In the genomic region with DNA sequence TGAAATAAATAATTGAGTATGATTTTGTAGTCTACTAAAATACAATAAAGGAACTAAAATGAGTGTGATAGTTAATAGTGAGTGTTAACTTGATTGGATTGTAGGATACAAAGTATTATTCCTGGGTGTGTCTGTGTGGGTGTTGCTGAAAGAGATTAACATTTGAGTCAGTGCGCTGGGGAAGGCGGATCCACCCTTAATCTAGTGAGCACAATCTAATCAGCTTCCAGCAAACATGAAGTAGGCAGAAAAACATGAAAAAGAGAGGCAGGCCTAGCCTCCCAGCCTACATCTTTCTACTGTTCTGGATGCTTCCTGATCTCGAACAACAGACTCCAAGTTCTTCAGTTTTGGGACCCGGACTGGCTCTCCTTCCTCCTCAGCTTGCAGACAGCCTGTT, we compare ENCODE assay signal across 1 cellular context.
TF ChIP-seq lines count a peak whose summit lies in the region.

No MANE protein-coding gene starts in this region.

TF ChIP-seq in K562, 482 proteins besides CTCF, POLR2A, EP300 and RAD21 (continued from another document and continues in another):
- TF ChIP-seq, protein P1, sequence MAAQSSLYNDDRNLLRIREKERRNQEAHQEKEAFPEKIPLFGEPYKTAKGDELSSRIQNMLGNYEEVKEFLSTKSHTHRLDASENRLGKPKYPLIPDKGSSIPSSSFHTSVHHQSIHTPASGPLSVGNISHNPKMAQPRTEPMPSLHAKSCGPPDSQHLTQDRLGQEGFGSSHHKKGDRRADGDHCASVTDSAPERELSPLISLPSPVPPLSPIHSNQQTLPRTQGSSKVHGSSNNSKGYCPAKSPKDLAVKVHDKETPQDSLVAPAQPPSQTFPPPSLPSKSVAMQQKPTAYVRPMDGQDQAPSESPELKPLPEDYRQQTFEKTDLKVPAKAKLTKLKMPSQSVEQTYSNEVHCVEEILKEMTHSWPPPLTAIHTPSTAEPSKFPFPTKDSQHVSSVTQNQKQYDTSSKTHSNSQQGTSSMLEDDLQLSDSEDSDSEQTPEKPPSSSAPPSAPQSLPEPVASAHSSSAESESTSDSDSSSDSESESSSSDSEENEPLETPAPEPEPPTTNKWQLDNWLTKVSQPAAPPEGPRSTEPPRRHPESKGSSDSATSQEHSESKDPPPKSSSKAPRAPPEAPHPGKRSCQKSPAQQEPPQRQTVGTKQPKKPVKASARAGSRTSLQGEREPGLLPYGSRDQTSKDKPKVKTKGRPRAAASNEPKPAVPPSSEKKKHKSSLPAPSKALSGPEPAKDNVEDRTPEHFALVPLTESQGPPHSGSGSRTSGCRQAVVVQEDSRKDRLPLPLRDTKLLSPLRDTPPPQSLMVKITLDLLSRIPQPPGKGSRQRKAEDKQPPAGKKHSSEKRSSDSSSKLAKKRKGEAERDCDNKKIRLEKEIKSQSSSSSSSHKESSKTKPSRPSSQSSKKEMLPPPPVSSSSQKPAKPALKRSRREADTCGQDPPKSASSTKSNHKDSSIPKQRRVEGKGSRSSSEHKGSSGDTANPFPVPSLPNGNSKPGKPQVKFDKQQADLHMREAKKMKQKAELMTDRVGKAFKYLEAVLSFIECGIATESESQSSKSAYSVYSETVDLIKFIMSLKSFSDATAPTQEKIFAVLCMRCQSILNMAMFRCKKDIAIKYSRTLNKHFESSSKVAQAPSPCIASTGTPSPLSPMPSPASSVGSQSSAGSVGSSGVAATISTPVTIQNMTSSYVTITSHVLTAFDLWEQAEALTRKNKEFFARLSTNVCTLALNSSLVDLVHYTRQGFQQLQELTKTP (IDR thresholded peaks at IDR 0.05; ENCODE audit: low read depth in 1 of 2, partially characterized antibody in 2 of 2) = no peak
- no peak for TF ChIP-seq COPS2 (conservative IDR thresholded peaks at IDR 0.05)
- peak; percentile 58; the same call in 1 of the 2 replicates for TF ChIP-seq NFE2 (IDR thresholded peaks at IDR 0.05; ENCODE audit: low read depth)
- no peak for TF ChIP-seq HNRNPK (IDR thresholded peaks at IDR 0.05; ENCODE audit: low read depth, low read length, poor library complexity, severe bottlenecking)
- no peak for TF ChIP-seq ZNF586 (CRISPR knock-in tag; conservative IDR thresholded peaks at IDR 0.05)
- no peak for TF ChIP-seq BACH1 (tag; IDR thresholded peaks at IDR 0.05)
- no peak for TF ChIP-seq ZNF274 (IDR thresholded peaks at IDR 0.05; ENCODE audit: borderline replicate concordance, low read depth, low read length)
- TF ChIP-seq ZFX (CRISPR knock-in tag; IDR thresholded peaks at IDR 0.05) = no peak
- TF ChIP-seq, protein P2, sequence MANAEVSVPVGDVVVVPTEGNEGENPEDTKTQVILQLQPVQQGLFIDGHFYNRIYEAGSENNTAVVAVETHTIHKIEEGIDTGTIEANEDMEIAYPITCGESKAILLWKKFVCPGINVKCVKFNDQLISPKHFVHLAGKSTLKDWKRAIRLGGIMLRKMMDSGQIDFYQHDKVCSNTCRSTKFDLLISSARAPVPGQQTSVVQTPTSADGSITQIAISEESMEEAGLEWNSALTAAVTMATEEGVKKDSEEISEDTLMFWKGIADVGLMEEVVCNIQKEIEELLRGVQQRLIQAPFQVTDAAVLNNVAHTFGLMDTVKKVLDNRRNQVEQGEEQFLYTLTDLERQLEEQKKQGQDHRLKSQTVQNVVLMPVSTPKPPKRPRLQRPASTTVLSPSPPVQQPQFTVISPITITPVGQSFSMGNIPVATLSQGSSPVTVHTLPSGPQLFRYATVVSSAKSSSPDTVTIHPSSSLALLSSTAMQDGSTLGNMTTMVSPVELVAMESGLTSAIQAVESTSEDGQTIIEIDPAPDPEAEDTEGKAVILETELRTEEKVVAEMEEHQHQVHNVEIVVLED (CRISPR knock-in tag; IDR thresholded peaks at IDR 0.05) = no peak
- TF ChIP-seq, protein P3, sequence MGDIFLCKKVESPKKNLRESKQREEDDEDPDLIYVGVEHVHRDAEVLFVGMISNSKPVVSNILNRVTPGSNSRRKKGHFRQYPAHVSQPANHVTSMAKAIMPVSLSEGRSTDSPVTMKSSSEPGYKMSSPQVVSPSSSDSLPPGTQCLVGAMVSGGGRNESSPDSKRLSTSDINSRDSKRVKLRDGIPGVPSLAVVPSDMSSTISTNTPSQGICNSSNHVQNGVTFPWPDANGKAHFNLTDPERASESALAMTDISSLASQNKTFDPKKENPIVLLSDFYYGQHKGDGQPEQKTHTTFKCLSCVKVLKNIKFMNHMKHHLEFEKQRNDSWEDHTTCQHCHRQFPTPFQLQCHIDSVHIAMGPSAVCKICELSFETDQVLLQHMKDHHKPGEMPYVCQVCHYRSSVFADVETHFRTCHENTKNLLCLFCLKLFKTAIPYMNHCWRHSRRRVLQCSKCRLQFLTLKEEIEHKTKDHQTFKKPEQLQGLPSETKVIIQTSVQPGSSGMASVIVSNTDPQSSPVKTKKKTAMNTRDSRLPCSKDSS (IDR thresholded peaks at IDR 0.05; ENCODE audit: low read depth, partially characterized antibody) = no peak
- TF ChIP-seq, protein P4, sequence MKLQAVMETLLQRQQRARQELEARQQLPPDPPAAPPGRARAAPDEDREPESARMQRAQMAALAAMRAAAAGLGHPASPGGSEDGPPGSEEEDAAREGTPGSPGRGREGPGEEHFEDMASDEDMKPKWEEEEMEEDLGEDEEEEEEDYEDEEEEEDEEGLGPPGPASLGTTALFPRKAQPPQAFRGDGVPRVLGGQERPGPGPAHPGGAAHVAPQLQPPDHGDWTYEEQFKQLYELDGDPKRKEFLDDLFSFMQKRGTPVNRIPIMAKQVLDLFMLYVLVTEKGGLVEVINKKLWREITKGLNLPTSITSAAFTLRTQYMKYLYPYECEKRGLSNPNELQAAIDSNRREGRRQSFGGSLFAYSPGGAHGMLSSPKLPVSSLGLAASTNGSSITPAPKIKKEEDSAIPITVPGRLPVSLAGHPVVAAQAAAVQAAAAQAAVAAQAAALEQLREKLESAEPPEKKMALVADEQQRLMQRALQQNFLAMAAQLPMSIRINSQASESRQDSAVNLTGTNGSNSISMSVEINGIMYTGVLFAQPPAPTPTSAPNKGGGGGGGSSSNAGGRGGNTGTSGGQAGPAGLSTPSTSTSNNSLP (IDR thresholded peaks at IDR 0.05; ENCODE audit: borderline replicate concordance, low read depth, low read length) = peak; percentile 87; the same call in 1 of the 2 replicates
- TF ChIP-seq CEBPG (CRISPR knock-in tag; IDR thresholded peaks at IDR 0.05) = no peak
- TF ChIP-seq CEBPG (tag; conservative IDR thresholded peaks at IDR 0.05 in 1 of 2, IDR thresholded peaks at IDR 0.05 in 1 of 2) = no peak
- no peak for TF ChIP-seq ZC3H4 (CRISPR knock-in tag; IDR thresholded peaks at IDR 0.05; ENCODE audit: borderline replicate concordance)
- no peak for TF ChIP-seq ZNF253 (CRISPR knock-in tag; conservative IDR thresholded peaks at IDR 0.05)
- 0 out of 2 replicates have a peak, but pooled peaks have one; percentile 17 for TF ChIP-seq SOX6 (IDR thresholded peaks at IDR 0.05)
- no peak for TF ChIP-seq ZNF263 (CRISPR knock-in tag; IDR thresholded peaks at IDR 0.05; ENCODE audit: borderline replicate concordance)
- no peak for TF ChIP-seq BDP1 (IDR thresholded peaks at IDR 0.05; ENCODE audit: insufficient read depth, insufficient read length)
- no peak for TF ChIP-seq ZNF436 (CRISPR knock-in tag; IDR thresholded peaks at IDR 0.05)
- peak; percentile 30 for TF ChIP-seq CCNT2 (IDR thresholded peaks at IDR 0.05; ENCODE audit: borderline replicate concordance, extremely low read depth, insufficient read length, low read depth, low read length)
- no peak for TF ChIP-seq ERF (CRISPR knock-in tag; IDR thresholded peaks at IDR 0.05)
- no peak for TF ChIP-seq ZNF175 (CRISPR knock-in tag; IDR thresholded peaks at IDR 0.05; ENCODE audit: low read depth)
- no peak for TF ChIP-seq TCF3 (CRISPR knock-in tag; IDR thresholded peaks at IDR 0.05)
- TF ChIP-seq, protein P5, sequence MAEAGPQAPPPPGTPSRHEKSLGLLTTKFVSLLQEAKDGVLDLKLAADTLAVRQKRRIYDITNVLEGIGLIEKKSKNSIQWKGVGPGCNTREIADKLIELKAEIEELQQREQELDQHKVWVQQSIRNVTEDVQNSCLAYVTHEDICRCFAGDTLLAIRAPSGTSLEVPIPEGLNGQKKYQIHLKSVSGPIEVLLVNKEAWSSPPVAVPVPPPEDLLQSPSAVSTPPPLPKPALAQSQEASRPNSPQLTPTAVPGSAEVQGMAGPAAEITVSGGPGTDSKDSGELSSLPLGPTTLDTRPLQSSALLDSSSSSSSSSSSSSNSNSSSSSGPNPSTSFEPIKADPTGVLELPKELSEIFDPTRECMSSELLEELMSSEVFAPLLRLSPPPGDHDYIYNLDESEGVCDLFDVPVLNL (CRISPR knock-in tag; IDR thresholded peaks at IDR 0.05; ENCODE audit: low read depth) = no peak
- TF ChIP-seq, protein P6, sequence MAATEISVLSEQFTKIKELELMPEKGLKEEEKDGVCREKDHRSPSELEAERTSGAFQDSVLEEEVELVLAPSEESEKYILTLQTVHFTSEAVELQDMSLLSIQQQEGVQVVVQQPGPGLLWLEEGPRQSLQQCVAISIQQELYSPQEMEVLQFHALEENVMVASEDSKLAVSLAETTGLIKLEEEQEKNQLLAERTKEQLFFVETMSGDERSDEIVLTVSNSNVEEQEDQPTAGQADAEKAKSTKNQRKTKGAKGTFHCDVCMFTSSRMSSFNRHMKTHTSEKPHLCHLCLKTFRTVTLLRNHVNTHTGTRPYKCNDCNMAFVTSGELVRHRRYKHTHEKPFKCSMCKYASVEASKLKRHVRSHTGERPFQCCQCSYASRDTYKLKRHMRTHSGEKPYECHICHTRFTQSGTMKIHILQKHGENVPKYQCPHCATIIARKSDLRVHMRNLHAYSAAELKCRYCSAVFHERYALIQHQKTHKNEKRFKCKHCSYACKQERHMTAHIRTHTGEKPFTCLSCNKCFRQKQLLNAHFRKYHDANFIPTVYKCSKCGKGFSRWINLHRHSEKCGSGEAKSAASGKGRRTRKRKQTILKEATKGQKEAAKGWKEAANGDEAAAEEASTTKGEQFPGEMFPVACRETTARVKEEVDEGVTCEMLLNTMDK (IDR thresholded peaks at IDR 0.05; ENCODE audit: borderline replicate concordance, insufficient read depth, low read depth, low read length, poor library complexity, severe bottlenecking) = no peak
- no peak for TF ChIP-seq ZNF140 (CRISPR knock-in tag; IDR thresholded peaks at IDR 0.05)
- peak; percentile 64 for TF ChIP-seq NCOR1 (IDR thresholded peaks at IDR 0.05)
- TF ChIP-seq HMG20B (CRISPR knock-in tag; IDR thresholded peaks at IDR 0.05) = no peak
- no peak for TF ChIP-seq XRCC4 (IDR thresholded peaks at IDR 0.05; ENCODE audit: extremely low read depth, insufficient read depth, insufficient read length)
- TF ChIP-seq, protein P7, sequence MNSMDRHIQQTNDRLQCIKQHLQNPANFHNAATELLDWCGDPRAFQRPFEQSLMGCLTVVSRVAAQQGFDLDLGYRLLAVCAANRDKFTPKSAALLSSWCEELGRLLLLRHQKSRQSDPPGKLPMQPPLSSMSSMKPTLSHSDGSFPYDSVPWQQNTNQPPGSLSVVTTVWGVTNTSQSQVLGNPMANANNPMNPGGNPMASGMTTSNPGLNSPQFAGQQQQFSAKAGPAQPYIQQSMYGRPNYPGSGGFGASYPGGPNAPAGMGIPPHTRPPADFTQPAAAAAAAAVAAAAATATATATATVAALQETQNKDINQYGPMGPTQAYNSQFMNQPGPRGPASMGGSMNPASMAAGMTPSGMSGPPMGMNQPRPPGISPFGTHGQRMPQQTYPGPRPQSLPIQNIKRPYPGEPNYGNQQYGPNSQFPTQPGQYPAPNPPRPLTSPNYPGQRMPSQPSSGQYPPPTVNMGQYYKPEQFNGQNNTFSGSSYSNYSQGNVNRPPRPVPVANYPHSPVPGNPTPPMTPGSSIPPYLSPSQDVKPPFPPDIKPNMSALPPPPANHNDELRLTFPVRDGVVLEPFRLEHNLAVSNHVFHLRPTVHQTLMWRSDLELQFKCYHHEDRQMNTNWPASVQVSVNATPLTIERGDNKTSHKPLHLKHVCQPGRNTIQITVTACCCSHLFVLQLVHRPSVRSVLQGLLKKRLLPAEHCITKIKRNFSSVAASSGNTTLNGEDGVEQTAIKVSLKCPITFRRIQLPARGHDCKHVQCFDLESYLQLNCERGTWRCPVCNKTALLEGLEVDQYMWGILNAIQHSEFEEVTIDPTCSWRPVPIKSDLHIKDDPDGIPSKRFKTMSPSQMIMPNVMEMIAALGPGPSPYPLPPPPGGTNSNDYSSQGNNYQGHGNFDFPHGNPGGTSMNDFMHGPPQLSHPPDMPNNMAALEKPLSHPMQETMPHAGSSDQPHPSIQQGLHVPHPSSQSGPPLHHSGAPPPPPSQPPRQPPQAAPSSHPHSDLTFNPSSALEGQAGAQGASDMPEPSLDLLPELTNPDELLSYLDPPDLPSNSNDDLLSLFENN (IDR thresholded peaks at IDR 0.05; ENCODE audit: low read depth in 2 of 2, low read length in 2 of 2) = no peak
- TF ChIP-seq FOXK2 (conservative IDR thresholded peaks at IDR 0.05 in 1 of 2, IDR thresholded peaks at IDR 0.05 in 1 of 2; ENCODE audit: low read depth in 2 of 2) = 0 out of 4 replicates have a peak, but pooled peaks of 1 of the 2 experiments have one; percentile 23
- no peak for TF ChIP-seq DDX20 (tag; IDR thresholded peaks at IDR 0.05; ENCODE audit: low read depth)
- no peak for TF ChIP-seq NR2C1 (IDR thresholded peaks at IDR 0.05)
- TF ChIP-seq NR2C1 (tag; IDR thresholded peaks at IDR 0.05) = no peak
- TF ChIP-seq, protein P8, sequence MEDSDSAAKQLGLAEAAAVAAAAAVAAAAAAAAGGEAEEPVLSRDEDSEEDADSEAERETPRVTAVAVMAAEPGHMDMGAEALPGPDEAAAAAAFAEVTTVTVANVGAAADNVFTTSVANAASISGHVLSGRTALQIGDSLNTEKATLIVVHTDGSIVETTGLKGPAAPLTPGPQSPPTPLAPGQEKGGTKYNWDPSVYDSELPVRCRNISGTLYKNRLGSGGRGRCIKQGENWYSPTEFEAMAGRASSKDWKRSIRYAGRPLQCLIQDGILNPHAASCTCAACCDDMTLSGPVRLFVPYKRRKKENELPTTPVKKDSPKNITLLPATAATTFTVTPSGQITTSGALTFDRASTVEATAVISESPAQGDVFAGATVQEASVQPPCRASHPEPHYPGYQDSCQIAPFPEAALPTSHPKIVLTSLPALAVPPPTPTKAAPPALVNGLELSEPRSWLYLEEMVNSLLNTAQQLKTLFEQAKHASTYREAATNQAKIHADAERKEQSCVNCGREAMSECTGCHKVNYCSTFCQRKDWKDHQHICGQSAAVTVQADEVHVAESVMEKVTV (CRISPR knock-in tag; IDR thresholded peaks at IDR 0.05) = no peak
- no peak for TF ChIP-seq ZNF384 (IDR thresholded peaks at IDR 0.05; ENCODE audit: low read depth, low read length)
- TF ChIP-seq, protein P9, sequence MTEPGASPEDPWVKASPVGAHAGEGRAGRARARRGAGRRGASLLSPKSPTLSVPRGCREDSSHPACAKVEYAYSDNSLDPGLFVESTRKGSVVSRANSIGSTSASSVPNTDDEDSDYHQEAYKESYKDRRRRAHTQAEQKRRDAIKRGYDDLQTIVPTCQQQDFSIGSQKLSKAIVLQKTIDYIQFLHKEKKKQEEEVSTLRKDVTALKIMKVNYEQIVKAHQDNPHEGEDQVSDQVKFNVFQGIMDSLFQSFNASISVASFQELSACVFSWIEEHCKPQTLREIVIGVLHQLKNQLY (CRISPR knock-in tag; conservative IDR thresholded peaks at IDR 0.05) = no peak
- no peak for TF ChIP-seq ARHGAP35 (IDR thresholded peaks at IDR 0.05; ENCODE audit: partially characterized antibody)
